ENCODE assay signal across 18 cellular contexts in genomic region chr9:93644397-93645088, GRCh38.
A peak's percentile ranks its signal among the peaks of the same experiment; 100 is the strongest.
DNase-seq lines count a peak whose midpoint lies in the region; ATAC-seq and TF ChIP-seq lines count a peak whose summit lies in the region.
"Had no signal": no experiment of that assay in that cellular context is flagged by ENCODE, and none has a peak within 500 bp of the region (broad histone marks: within the 10 kb centered on the region; RNA-seq: fewer than 3 reads in every experiment).

No MANE protein-coding gene starts in this region.

- ATAC-seq in psoas muscle, result peak; percentile 83 to 94 (median 92)
- ATAC-seq in HG03378 (IDR thresholded peaks at IDR 0.05; ENCODE audit: unreplicated experiment), result no peak
- ATAC-seq: naive thymus-derived CD4-positive, alpha-beta T cell; Panc1; SK-N-SH treated with all-trans-retinoic acid at 6 μM for 48 hours had no signal

- DNase-seq in BE2C (peak; percentile 5), LHCN-M2 (ENCODE audit: low read depth) (peak; percentile 71), dorsolateral prefrontal cortex (peak in 6 of 10 donors; percentile 8 to 39 (median 20)), psoas muscle (peak; percentile 39 to 72), tibial nerve (ENCODE audit: low spot score in 2 of 2) (no peak), epidermal melanocyte (ENCODE audit: insufficient read length, low spot score) (no peak)
- DNase-seq: activated CD4-positive, alpha-beta T cell treated with anti-CD3 and anti-CD28 coated beads for 1 hour; activated naive CD4-positive, alpha-beta T cell treated with anti-CD3 and anti-CD28 coated beads for 36 hours; NCI-H1694 treated with DMSO at 0.1 percent for 48 hours; NCI-H226; stimulated activated CD4-positive, alpha-beta T cell treated with anti-CD3 and anti-CD28 coated beads, Interleukin-12 subunit alpha, Interleukin-12 subunit beta, amount 100 ng/mL, for 4 hours; T1000 had no signal

- TF ChIP-seq CTCF in BE2C (IDR thresholded peaks at IDR 0.05; ENCODE audit: low read depth, low read length) (no peak), dorsolateral prefrontal cortex (IDR thresholded peaks at IDR 0.05 in 54 of 56, conservative IDR thresholded peaks at IDR 0.05 in 2 of 56; ENCODE audit: low read depth in 1 of 56, partially characterized antibody in 56 of 56) (no peak), psoas muscle (IDR thresholded peaks at IDR 0.05) (no peak), tibial nerve (IDR thresholded peaks at IDR 0.05) (no peak)

- intact Hi-C loops in dorsolateral prefrontal cortex (cut with DNase I), result no loop called here
- intact Hi-C loops in psoas muscle (cut with DNase I), result no loop called here

- TF ChIP-seq EP300 in tibial nerve (IDR thresholded peaks at IDR 0.05), result no peak

- no peaks in the 10 kb centered on the region for H3K4me1 ChIP-seq in BE2C
- H3K4me1 ChIP-seq in psoas muscle, result peaks cover 6% of the 10 kb centered on the region
- H3K4me1 ChIP-seq in tibial nerve, result no peaks in the 10 kb centered on the region
- H3K4me1 ChIP-seq: Caco-2 had no signal

- no peaks in the 10 kb centered on the region for H3K9me3 ChIP-seq in BE2C
- no peaks in the 10 kb centered on the region for H3K9me3 ChIP-seq in psoas muscle
- H3K9me3 ChIP-seq in tibial nerve, result peaks cover 0 to 9% (median 0%) of the 10 kb centered on the region in 4 donors
- H3K9me3 ChIP-seq: Caco-2, thoracic aorta had no signal

- H3K27me3 ChIP-seq in BE2C, result no peaks in the 10 kb centered on the region
- no peaks in the 10 kb centered on the region for H3K27me3 ChIP-seq in dorsolateral prefrontal cortex
- H3K27me3 ChIP-seq in psoas muscle (ENCODE audit: insufficient read depth in 3 of 3, low read length in 2 of 3), result no peaks in the 10 kb centered on the region
- no peaks in the 10 kb centered on the region for H3K27me3 ChIP-seq in tibial nerve

- TF ChIP-seq POLR2A in tibial nerve (IDR thresholded peaks at IDR 0.05), result no peak

- H3K27ac ChIP-seq in dorsolateral prefrontal cortex (no peak overlapping the region), psoas muscle (peak overlapping the region; percentile 58), tibial nerve (no peak overlapping the region)
- H3K27ac ChIP-seq: thoracic aorta had no signal

- WGBS in psoas muscle, 3 donors, result 56 to 66% (median 59%) methylated on average over 12 of the region's 12 CpGs
- 83 to 84% methylated on average over 11 to 12 of the region's 12 CpGs for WGBS in tibial nerve, 2 donors

- no peak overlapping the region for H3K4me3 ChIP-seq in BE2C (ENCODE audit: low read depth, low read length)
- no peak overlapping the region for H3K4me3 ChIP-seq in dorsolateral prefrontal cortex
- H3K4me3 ChIP-seq in psoas muscle, result no peak overlapping the region
- H3K4me3 ChIP-seq in tibial nerve, result no peak overlapping the region
- H3K4me3 ChIP-seq: thoracic aorta had no signal

- H3K36me3 ChIP-seq in BE2C (peaks cover 2% of the 10 kb centered on the region), psoas muscle (ENCODE audit: insufficient read depth in 1 of 2, low read depth in 1 of 2) (peaks cover 2 to 36% of the 10 kb centered on the region in 2 donors), tibial nerve (peaks cover 0 to 88% (median 11%) of the 10 kb centered on the region in 3 donors)

Comparison
In these comparisons a context has a peak if more than half of its experiments do, and no peak if none do; other contexts are left out.
1. DNase-seq: peak in BE2C (single experiment), LHCN-M2 (single experiment), dorsolateral prefrontal cortex (6 of 10) and psoas muscle (2 of 2); none in tibial nerve (0 of 2) and epidermal melanocyte (single experiment).